In the genomic region with DNA sequence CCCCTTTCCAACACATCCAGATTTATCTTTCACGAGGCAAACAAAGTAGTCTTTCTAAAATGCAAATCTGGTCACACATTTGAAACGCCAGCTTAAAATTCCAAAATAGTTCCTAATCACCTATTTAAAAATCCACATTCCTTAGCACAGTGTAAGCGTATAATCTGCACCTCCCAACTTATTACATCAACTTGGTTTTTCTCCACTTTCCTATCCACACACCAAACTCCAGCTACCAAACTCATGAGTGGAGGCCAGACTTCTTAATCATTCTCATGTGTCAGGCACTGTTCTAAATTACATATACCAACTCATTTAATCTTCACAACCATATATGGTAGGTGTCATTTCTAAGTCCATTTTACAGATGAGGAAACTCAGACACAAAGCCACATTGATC, we compare ENCODE assay signal across 22 cellular contexts. TPM values are rescaled to one million over a fixed set of nuclear protein-coding genes. Genes with fewer than 3 reads are reported as not detected.
DNase-seq lines count a peak whose midpoint lies in the region; ATAC-seq and FAIRE-seq lines count a peak whose summit lies in the region.
"Had no signal": no experiment of that assay in that cellular context is flagged by ENCODE, and none has a peak within 500 bp of the region (broad histone marks: within the 10 kb centered on the region; RNA-seq: fewer than 3 reads in every experiment).

No MANE protein-coding gene starts in this region.

- no peaks in the 10 kb centered on the region for H3F3A ChIP-seq in GM23248 (ENCODE audit: insufficient read depth)

- no peak overlapping the region for H3K4me3 ChIP-seq in GM23248
- H3K4me3 ChIP-seq: GM12878, GM23338, SJSA1 had no signal

- peak overlapping the region; percentile 7 for H3K4me2 ChIP-seq in GM23248 (ENCODE audit: unreplicated experiment)
- H3K4me2 ChIP-seq: GM23338 had no signal

- no peaks in the 10 kb centered on the region; the same call in 1 of the 2 replicates for H3K79me2 ChIP-seq in GM23248 (ENCODE audit: insufficient read depth)

- ATAC-seq in stimulated activated naive CD8-positive, alpha-beta T cell treated with anti-CD3 and anti-CD28 coated beads, Interleukin-15, Interleukin-2, amounts not matched to agents 100 U/mL and 50 U/mL, for 24 hours = no peak
- no peak for ATAC-seq in HG03045 (IDR thresholded peaks at IDR 0.05; ENCODE audit: unreplicated experiment)
- ATAC-seq: GM12878, GM23338 had no signal

- in situ Hi-C loops in GM23248 (cut with MboI) = no loop called here

- H3K9me2 ChIP-seq in GM23248 (ENCODE audit: insufficient read depth) = no peaks in the 10 kb centered on the region

- DNase-seq in AG08395 (ENCODE audit: low spot score) (peak; percentile 4), GM23248 (peak; percentile 60), kidney tubule cell (ENCODE audit: low spot score) (peak; percentile 56), mesenteric fat pad (ENCODE audit: low spot score) (no peak), NCI-H82 (lab: John Stamatoyannopoulos, UW) (no peak)
- DNase-seq in stimulated activated naive CD8-positive, alpha-beta T cell treated with anti-CD3 and anti-CD28 coated beads, Interleukin-15, Interleukin-2, amounts not matched to agents 100 U/mL and 50 U/mL, for 24 hours = no peak
- DNase-seq: ACHN, MV-4-11, NCI-H1105 treated with DMSO at 0.1 percent for 48 hours, NCI-H1694, NCI-H2081, NCI-H2171, NCI-H526, OCI-M1 had no signal

- H3K27ac ChIP-seq in GM23248 = peak overlapping the region; percentile 46
- H3K27ac ChIP-seq: 22Rv1, C4-2B, SJSA1 had no signal

- H3K9me3 ChIP-seq in GM23248 (ENCODE audit: low read depth) = no peaks in the 10 kb centered on the region
- H3K9me3 ChIP-seq: SJSA1 had no signal

- no peak overlapping the region for H2AFZ ChIP-seq in GM23248
- H2AFZ ChIP-seq: GM23338 had no signal

- no peaks in the 10 kb centered on the region for H3K36me3 ChIP-seq in GM23248 (ENCODE audit: low read depth)
- H3K36me3 ChIP-seq: SJSA1 had no signal

- WGBS in GM23248 (ENCODE audit: low coverage in 1 of 2, low lambda C conversion rate in 2 of 2, missing lambda C conversion rate in 2 of 2), 2 experiments = 2 to 7% methylated on average over 3 of the region's 3 CpGs

- H3K9ac ChIP-seq in GM23248 = no peak overlapping the region

- H3K27me3 ChIP-seq in GM23248 (replicated peaks; ENCODE audit: insufficient read depth) = no peaks in the 10 kb centered on the region
- H3K27me3 ChIP-seq: SJSA1 had no signal

- peak; percentile 24 for FAIRE-seq in colon (lab: Jason Lieb, UNC)
- FAIRE-seq: GM12878, RCC 7860 had no signal

- H4K20me1 ChIP-seq in GM23248 (ENCODE audit: insufficient read depth) = no peaks in the 10 kb centered on the region

- H3K4me1 ChIP-seq in GM23248 (ENCODE audit: insufficient read depth) = peaks cover 18% of the 10 kb centered on the region; the same call in 1 of the 2 replicates
- H3K4me1 ChIP-seq: SJSA1 had no signal

RNA-seq across cellular contexts. Expression of a gene that starts 33.8 kb away (rescaled TPM):
- 8.9 and 14.5 TPM in 2 replicates for total RNA-seq in GM23248 (2014; rRNA removed; shearing (Covaris generic))
- polyA plus RNA-seq in GM23248 (2016; fragmentation: Nextera tagmentation; extraction: Ambion mirVana) = 13.4 and 13.6 TPM in 2 replicates
- total RNA-seq in mesenteric fat pad = 15.1 TPM

Comparison
In these comparisons a context has a peak if more than half of its experiments do, and no peak if none do; other contexts are left out.
1. DNase-seq: peak in AG08395 (single experiment), GM23248 (single experiment) and kidney tubule cell (single experiment); none in mesenteric fat pad (single experiment), stimulated activated naive CD8-positive, alpha-beta T cell treated with anti-CD3 and anti-CD28 coated beads, Interleukin-15, Interleukin-2, amounts not matched to agents 100 U/mL and 50 U/mL, for 24 hours (single experiment) and NCI-H82 (single experiment).